19 cellular contexts compared by ENCODE assay signal in genomic region chr12:2986876-2987275, GRCh38. TPM values are rescaled to one million over a fixed set of nuclear protein-coding genes. Genes with fewer than 3 reads are reported as not detected.
DNase-seq lines count a peak whose midpoint lies in the region; ATAC-seq, FAIRE-seq and TF ChIP-seq lines count a peak whose summit lies in the region.
"Had no signal": no experiment of that assay in that cellular context is flagged by ENCODE, and none has a peak within 500 bp of the region (broad histone marks: within the 10 kb centered on the region; RNA-seq: fewer than 3 reads in every experiment).

No MANE protein-coding gene starts in this region.

- H4K5ac ChIP-seq in IMR-90 (ENCODE audit: low read depth, low read length) (no peak overlapping the region), H1 (ENCODE audit: insufficient read length, low read depth, low read length) (no peak overlapping the region)

- H2BK20ac ChIP-seq in IMR-90 (ENCODE audit: low read depth, low read length), result no peak overlapping the region
- H2BK20ac ChIP-seq in H1 (ENCODE audit: low read length), result no peak overlapping the region

- H2AK9ac ChIP-seq in IMR-90 (replicated peaks; ENCODE audit: low read depth, low read length, poor library complexity), result peak overlapping the region; percentile 71

- H3K56ac ChIP-seq in IMR-90 (ENCODE audit: extremely low read depth, insufficient read depth, low read length) (no peak overlapping the region), H1 (replicated peaks; ENCODE audit: insufficient read length, low read depth, low read length) (no peak overlapping the region)

- H3K23ac ChIP-seq in IMR-90 (ENCODE audit: low read depth, low read length), result no peak overlapping the region
- H3K23ac ChIP-seq in H1 (ENCODE audit: insufficient read length), result no peak overlapping the region

- H3K9me3 ChIP-seq in IMR-90 (ENCODE audit: control insufficient read depth, insufficient read depth, low read length) (no peaks in the 10 kb centered on the region), H1 (ENCODE audit: insufficient read depth in 2 of 2, low read depth in 1 of 2, low read length in 1 of 2) (peaks cover 0 to 4% of the 10 kb centered on the region in 2 experiments; a peak in 1 of 4 replicates), mesodermal cell (ENCODE audit: control insufficient read depth, low read length) (peaks cover 14% of the 10 kb centered on the region), gastrocnemius medialis (no peaks in the 10 kb centered on the region)
- H3K9me3 ChIP-seq: BE2C had no signal

- TF ChIP-seq RAD21 in IMR-90 (IDR thresholded peaks at IDR 0.05; ENCODE audit: low read length), result no peak
- no peak for TF ChIP-seq RAD21 in H1 (IDR thresholded peaks at IDR 0.05 in 1 of 2, conservative IDR thresholded peaks at IDR 0.05 in 1 of 2; ENCODE audit: low read depth in 2 of 2, low read length in 2 of 2)

- H4K8ac ChIP-seq in IMR-90 (ENCODE audit: low read depth in 2 of 2, low read length in 2 of 2), result no peak overlapping the region
- H4K8ac ChIP-seq in H1 (ENCODE audit: extremely low read depth, insufficient read depth, low read length), result no peak overlapping the region

- H3K36me3 ChIP-seq in IMR-90 (ENCODE audit: control insufficient read depth, insufficient read depth, low read length) (no peaks in the 10 kb centered on the region), H1 (ENCODE audit: control insufficient read depth in 2 of 4, insufficient read depth in 4 of 4, low read length in 3 of 4) (peaks cover 0 to 9% (median 2%) of the 10 kb centered on the region in 4 experiments; a peak in 4 of 8 replicates), mesodermal cell (ENCODE audit: control insufficient read depth, insufficient read depth, low read length) (peaks cover 62% of the 10 kb centered on the region), gastrocnemius medialis (no peaks in the 10 kb centered on the region), H7 (replicated peaks; ENCODE audit: control insufficient read depth, insufficient read depth, low read length) (peaks cover 8% of the 10 kb centered on the region)
- H3K36me3 ChIP-seq: BE2C had no signal

- H3K79me2 ChIP-seq in H1 (ENCODE audit: control insufficient read depth in 1 of 2, insufficient read depth in 2 of 2, low read length in 2 of 2), result peaks cover 12 to 74% of the 10 kb centered on the region in 2 experiments

- H3K9ac ChIP-seq in IMR-90 (ENCODE audit: low read depth, low read length) (no peak overlapping the region), H1 (replicated peaks in 1 of 4; ENCODE audit: extremely low read depth in 1 of 4, low read depth in 3 of 4, low read length in 3 of 4) (no peak overlapping the region)
- H3K9ac ChIP-seq: KMS-11 had no signal

- H2BK5ac ChIP-seq in IMR-90 (ENCODE audit: low read depth, low read length, poor library complexity, severe bottlenecking), result no peak overlapping the region
- no peak overlapping the region for H2BK5ac ChIP-seq in H1 (ENCODE audit: low read depth, low read length)

- DNase-seq in IMR-90, result no peak
- no peak for DNase-seq in H1 (ENCODE audit: low read depth in 1 of 2, low spot score in 2 of 2)
- no peak for DNase-seq in gastrocnemius medialis
- no peak for DNase-seq in GM19239 (ENCODE audit: insufficient read length, low spot score)
- DNase-seq in H7, result no peak
- no peak for DNase-seq in NCI-H2081 treated with DMSO at 0.1 percent for 48 hours (lab: John Stamatoyannopoulos, UW)
- DNase-seq: ACHN; BE2C; Caco-2; CD4-positive, alpha-beta T cell had no signal

- H3K9me1 ChIP-seq in IMR-90 (ENCODE audit: insufficient read depth, low read length), result 0 out of 2 replicates have a peak, but pooled peaks cover 4% of the 10 kb centered on the region

- 100% methylated on average over 1 of the region's 3 CpGs; no CpG with 5 or more reads in 1 of the 2 experiments for WGBS in IMR-90 (ENCODE audit: extremely low coverage in 2 of 2, insufficient read length in 1 of 2), 2 experiments
- WGBS in H1 (ENCODE audit: extremely low coverage in 1 of 2, insufficient coverage in 1 of 2, insufficient read length in 1 of 2, insufficient replicate concordance in 2 of 2, low coverage in 1 of 2, low lambda C conversion rate in 2 of 2, missing lambda C conversion rate in 1 of 2), 2 experiments, result 98% methylated on average over 3 of the region's 3 CpGs; no CpG with 5 or more reads in 1 of the 2 experiments
- WGBS in mesodermal cell (ENCODE audit: insufficient coverage in 2 of 2), 2 experiments, result 80 to 100% methylated on average over 2 to 3 of the region's 3 CpGs

- intact Hi-C loops in IMR-90 (cut with micrococcal nuclease) (no loop called here), gastrocnemius medialis (cut with DNase I; ENCODE audit: low total_unique reads) (no loop called here)

- H3K4ac ChIP-seq in IMR-90 (ENCODE audit: low read depth, low read length) (no peak overlapping the region), H1 (replicated peaks; ENCODE audit: insufficient read length, low read depth, low read length) (no peak overlapping the region)

- H3K4me2 ChIP-seq in IMR-90 (ENCODE audit: low read depth, low read length), result no peak overlapping the region
- H3K4me2 ChIP-seq in H1 (ENCODE audit: insufficient read depth in 1 of 2, low read depth in 2 of 2, low read length in 2 of 2), result no peak overlapping the region
- H3K4me2 ChIP-seq: KMS-11 had no signal

- BruUV-seq in IMR-90 (replicated peaks; lab: Mats Ljungman, UMichigan), result no TSS peak

- H3K23me2 ChIP-seq in H1 (ENCODE audit: low read depth, low read length), result no peaks in the 10 kb centered on the region

- in situ Hi-C loops in IMR-90 (cut with MboI; ENCODE audit: low sequenced_read_pairs) (no loop called here), gastrocnemius medialis (cut with MboI; ENCODE audit: low sequenced_read_pairs in 4 of 4) (no loop called here)

- H3K27ac ChIP-seq in IMR-90 (ENCODE audit: insufficient read depth, low read length) (no peak overlapping the region), H1 (ENCODE audit: low read depth, low read length) (no peak overlapping the region), mesodermal cell (ENCODE audit: low read depth, low read length, severe bottlenecking) (peak overlapping the region; percentile 10), gastrocnemius medialis (peak overlapping the region; percentile 16 to 99 (median 37))
- H3K27ac ChIP-seq: C4-2B, KMS-11 had no signal

- H3K14ac ChIP-seq in IMR-90 (replicated peaks; ENCODE audit: low read depth, low read length), result no peak overlapping the region
- H3K14ac ChIP-seq in H1 (ENCODE audit: insufficient read length), result no peak overlapping the region

- peaks cover 4 to 37% of the 10 kb centered on the region in 2 experiments; a peak in 3 of 4 replicates for H3K79me1 ChIP-seq in IMR-90 (ENCODE audit: low read depth in 1 of 2, low read length in 2 of 2)
- H3K79me1 ChIP-seq in H1 (ENCODE audit: low read depth, low read length), result peaks cover 12% of the 10 kb centered on the region

- H2BK15ac ChIP-seq in IMR-90 (ENCODE audit: low read depth, low read length) (no peak overlapping the region), H1 (ENCODE audit: low read length) (no peak overlapping the region)

- H3K18ac ChIP-seq in IMR-90 (ENCODE audit: low read depth, low read length) (no peak overlapping the region), H1 (ENCODE audit: extremely low read depth, low read length) (no peak overlapping the region)

- no peak overlapping the region for H3K4me3 ChIP-seq in IMR-90 (ENCODE audit: insufficient read depth, low read depth, low read length)
- H3K4me3 ChIP-seq in H1 (ENCODE audit: extremely low read depth in 1 of 4, insufficient read depth in 2 of 4, low read depth in 3 of 4, low read length in 4 of 4), result no peak overlapping the region
- no peak overlapping the region for H3K4me3 ChIP-seq in mesodermal cell (ENCODE audit: extremely low read depth, insufficient read depth, low read length, poor library complexity, severe bottlenecking)
- no peak overlapping the region for H3K4me3 ChIP-seq in gastrocnemius medialis
- no peak overlapping the region for H3K4me3 ChIP-seq in H7 (ENCODE audit: insufficient read depth, low read depth, low read length)

- H4K91ac ChIP-seq in IMR-90 (ENCODE audit: insufficient read depth, low read depth, low read length), result no peak overlapping the region
- no peak overlapping the region for H4K91ac ChIP-seq in H1 (replicated peaks; ENCODE audit: insufficient read length, low read length)

- ATAC-seq in IMR-90 (ENCODE audit: low read depth) (no peak), gastrocnemius medialis (no peak)
- ATAC-seq: HCT116 had no signal

- TF ChIP-seq POLR2A in IMR-90 (IDR thresholded peaks at IDR 0.05; ENCODE audit: low read depth, low read length) (no peak), H1 (IDR thresholded peaks at IDR 0.05; ENCODE audit: control extremely low read depth in 1 of 2, low read depth in 2 of 2, low read length in 2 of 2) (no peak), gastrocnemius medialis (IDR thresholded peaks at IDR 0.05) (no peak)

- no peak for TF ChIP-seq EP300 in H1 (IDR thresholded peaks at IDR 0.05; ENCODE audit: borderline replicate concordance in 1 of 2, low read depth in 2 of 2, low read length in 2 of 2)

- no peak overlapping the region for H2AK5ac ChIP-seq in IMR-90 (ENCODE audit: low read depth, low read length)
- H2AK5ac ChIP-seq in H1 (ENCODE audit: low read depth, low read length), result 0 out of 2 replicates have a peak overlapping the region, but pooled peaks have one; percentile 39

- H3K4me1 ChIP-seq in IMR-90 (ENCODE audit: control insufficient read depth, insufficient read depth, low read length) (no peaks in the 10 kb centered on the region), H1 (replicated peaks in 1 of 4; ENCODE audit: control insufficient read depth in 3 of 4, insufficient read depth in 4 of 4, low read length in 3 of 4) (peaks cover 0 to 3% (median 0%) of the 10 kb centered on the region in 4 experiments; a peak in 1 of 7 replicates), mesodermal cell (ENCODE audit: control insufficient read depth, insufficient read depth, low read length, poor library complexity, severe bottlenecking) (no peaks in the 10 kb centered on the region), gastrocnemius medialis (peaks cover 30 to 40% of the 10 kb centered on the region in 2 donors)
- H3K4me1 ChIP-seq: BE2C, Caco-2 had no signal

- TF ChIP-seq CTCF in IMR-90 (conservative IDR thresholded peaks at IDR 0.05; ENCODE audit: low read depth, low read length), result no peak
- TF ChIP-seq CTCF in H1 (IDR thresholded peaks at IDR 0.05; ENCODE audit: control extremely low read depth in 1 of 3, insufficient read depth in 1 of 3, low read depth in 1 of 3, low read length in 3 of 3), result no peak
- TF ChIP-seq CTCF in gastrocnemius medialis (IDR thresholded peaks at IDR 0.05 in 4 of 5, conservative IDR thresholded peaks at IDR 0.05 in 1 of 5), result no peak

- no peaks in the 10 kb centered on the region for H3K27me3 ChIP-seq in IMR-90 (ENCODE audit: control insufficient read depth, insufficient read depth, low read length)
- no peaks in the 10 kb centered on the region for H3K27me3 ChIP-seq in H1 (replicated peaks in 1 of 4; ENCODE audit: control insufficient read depth in 3 of 4, extremely low read depth in 1 of 4, insufficient read depth in 3 of 4, low read length in 3 of 4)
- H3K27me3 ChIP-seq in gastrocnemius medialis, result no peaks in the 10 kb centered on the region
- no peaks in the 10 kb centered on the region for H3K27me3 ChIP-seq in H7 (ENCODE audit: control insufficient read depth, insufficient read depth, low read length)
- H3K27me3 ChIP-seq: BE2C had no signal

- no peak overlapping the region for H2BK120ac ChIP-seq in IMR-90 (ENCODE audit: low read depth, low read length)
- H2BK120ac ChIP-seq in H1 (replicated peaks; ENCODE audit: low read depth, low read length), result no peak overlapping the region

- POLR2A ChIA-PET in IMR-90 (lab: Charles Lee; ENCODE audit: unreplicated experiment), result no interaction called here
- POLR2A ChIA-PET in H1 (lab: Charles Lee; ENCODE audit: partially characterized antibody), result interaction anchor here (1.0 to 2.6 kb wide), 6 partner anchors 9 to 102 kb away, joined by 3 to 6 read pairs (median 5); no protein-coding TSS in a partner anchor

- CTCF ChIA-PET in IMR-90 (lab: Yijun Ruan, JAX), result no interaction called here
- CTCF ChIA-PET in H1 (lab: Charles Lee; ENCODE audit: partially characterized antibody), result interaction anchor here (0.9 to 1.5 kb wide), 7 partner anchors 9 to 133 kb away, joined by 3 to 9 read pairs (median 3); no protein-coding TSS in a partner anchor

- H2AFZ ChIP-seq in IMR-90 (replicated peaks; ENCODE audit: low read length, poor library complexity) (no peak overlapping the region), H1 (ENCODE audit: low read length) (no peak overlapping the region)

- H2BK12ac ChIP-seq in H1 (ENCODE audit: low read depth, low read length), result no peak overlapping the region

- FAIRE-seq in H1 (lab: Jason Lieb, UNC) (no peak), GM19239 (lab: Jason Lieb, UNC) (no peak)
- FAIRE-seq: A204.1, D721Med, G401.6, GM12891, H54 had no signal

- H4K20me1 ChIP-seq in IMR-90 (ENCODE audit: insufficient read depth, low read length), result peaks cover 5% of the 10 kb centered on the region; the same call in 1 of the 2 replicates
- peaks cover 4 to 16% of the 10 kb centered on the region in 2 experiments for H4K20me1 ChIP-seq in H1 (replicated peaks in 1 of 2; ENCODE audit: control insufficient read depth in 1 of 2, insufficient read depth in 2 of 2, low read length in 2 of 2)

- dilution Hi-C loops in IMR-90 (cut with HindIII; ENCODE audit: low sequenced_read_pairs, unreplicated experiment), result no loop called here

RNA-seq across cellular contexts. Expression of gene TEAD4, which starts 27.7 kb away (rescaled TPM):
- total RNA-seq in IMR-90 (2012; rRNA removed) (8.8 and 10.8 TPM in 2 replicates), gastrocnemius medialis (100 to 1,000 TPM in 2 of 4 donors, 10 to 100 TPM in 2; 91.1 to 201 (median 122) TPM)
- polyA plus RNA-seq in IMR-90 (2012; rRNA removed) (24.9 and 30.8 TPM in 2 replicates), H1 (2011; rRNA removed) (56.7 and 90.1 TPM in 2 replicates)
- polyA plus RNA-seq in IMR-90 (2012; cell fraction: cytosol; rRNA removed), result 23.3 and 24.4 TPM in 2 replicates
- polyA plus RNA-seq in IMR-90 (2012; cell fraction: nucleus; rRNA removed; ENCODE audit: low replicate concordance), result 20.3 and 37.5 TPM in 2 replicates
- total RNA-seq in H1 (2021; fragmentation: NEBNext Ultra II Directional; extraction: Animal tissue kit (Norgen Biotek cat#: 25700)), result 116 TPM in 2 replicates
- 73.5 TPM for polyA plus RNA-seq in H1 (2011; cell fraction: cytosol; rRNA removed)
- 80.7 TPM for polyA plus RNA-seq in H1 (2011; cell fraction: nucleus; rRNA removed)
- polyA plus RNA-seq in H1 (2012, experiment 1 of 2), result 61.3 to 87.1 TPM (median 74.6 TPM) in 4 replicates
- polyA plus RNA-seq in H1 (2012, experiment 2 of 2), result 80.7 TPM
- 69.8 TPM for polyA plus RNA-seq in H1 (2013, experiment 1 of 2)
- 72.8 TPM for polyA plus RNA-seq in H1 (2013, experiment 2 of 2)
- polyA minus RNA-seq in H1 (2011; rRNA and poly(A)+ RNA removed), result 53.3 and 61.0 TPM in 2 replicates
- 73.5 TPM for polyA minus RNA-seq in H1 (2011; cell fraction: cytosol; rRNA and poly(A)+ RNA removed)
- polyA minus RNA-seq in H1 (2011; cell fraction: nucleus; rRNA and poly(A)+ RNA removed), result 47.6 TPM
- polyA plus RNA-seq in mesodermal cell (2013, experiment 1 of 2), result 31.4 TPM
- polyA plus RNA-seq in mesodermal cell (2013, experiment 2 of 2), result 26.6 TPM
- total RNA-seq in H7 (2014; rRNA removed; shearing (Covaris generic)), result 67.7 and 70.9 TPM in 2 replicates
- total RNA-seq: CD4-positive, alpha-beta T cell had no signal

Comparison
In these comparisons a context has a peak if more than half of its experiments do, and no peak if none do; other contexts are left out.
1. H3K27ac ChIP-seq: peak in mesodermal cell (single experiment) and gastrocnemius medialis (4 of 4); none in IMR-90 (single experiment) and H1 (single experiment).